1 cellular context compared by ENCODE assay signal in the genomic region with DNA sequence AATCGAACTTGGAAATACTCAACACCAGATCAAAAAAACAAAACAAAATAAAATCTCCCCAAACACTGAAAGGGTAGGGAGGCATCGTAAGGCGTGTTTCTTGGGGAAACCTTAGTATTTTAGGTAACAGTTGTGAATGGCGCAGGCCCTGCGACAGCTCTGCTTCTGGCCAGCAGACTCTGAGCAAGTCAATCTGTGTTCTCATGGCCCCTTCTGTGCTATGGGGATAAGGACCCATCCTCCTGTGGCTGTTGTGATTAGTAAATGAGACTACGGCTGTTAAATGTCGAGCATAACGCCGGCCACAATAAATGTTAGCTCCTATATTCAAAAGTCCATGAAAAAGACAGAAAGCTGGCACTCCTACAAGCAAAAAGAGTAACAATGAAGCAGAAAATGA.
TF ChIP-seq lines count a peak whose summit lies in the region.

No MANE protein-coding gene starts in this region.

TF ChIP-seq in SK-N-SH, 30 proteins besides CTCF, POLR2A, EP300 and RAD21 (continued from another document):
- TF ChIP-seq NRF1 (IDR thresholded peaks at IDR 0.05; ENCODE audit: low read depth, low read length) (no peak), ELF1 (IDR thresholded peaks at IDR 0.05) (no peak), EZH2phosphoT487 (IDR thresholded peaks at IDR 0.05; ENCODE audit: borderline replicate concordance, low read depth) (no peak)
- TF ChIP-seq, protein P1, sequence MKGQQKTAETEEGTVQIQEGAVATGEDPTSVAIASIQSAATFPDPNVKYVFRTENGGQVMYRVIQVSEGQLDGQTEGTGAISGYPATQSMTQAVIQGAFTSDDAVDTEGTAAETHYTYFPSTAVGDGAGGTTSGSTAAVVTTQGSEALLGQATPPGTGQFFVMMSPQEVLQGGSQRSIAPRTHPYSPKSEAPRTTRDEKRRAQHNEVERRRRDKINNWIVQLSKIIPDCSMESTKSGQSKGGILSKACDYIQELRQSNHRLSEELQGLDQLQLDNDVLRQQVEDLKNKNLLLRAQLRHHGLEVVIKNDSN (IDR thresholded peaks at IDR 0.05; ENCODE audit: borderline replicate concordance, low read depth) = no peak
